1 cellular context compared by ENCODE assay signal in the genomic region with DNA sequence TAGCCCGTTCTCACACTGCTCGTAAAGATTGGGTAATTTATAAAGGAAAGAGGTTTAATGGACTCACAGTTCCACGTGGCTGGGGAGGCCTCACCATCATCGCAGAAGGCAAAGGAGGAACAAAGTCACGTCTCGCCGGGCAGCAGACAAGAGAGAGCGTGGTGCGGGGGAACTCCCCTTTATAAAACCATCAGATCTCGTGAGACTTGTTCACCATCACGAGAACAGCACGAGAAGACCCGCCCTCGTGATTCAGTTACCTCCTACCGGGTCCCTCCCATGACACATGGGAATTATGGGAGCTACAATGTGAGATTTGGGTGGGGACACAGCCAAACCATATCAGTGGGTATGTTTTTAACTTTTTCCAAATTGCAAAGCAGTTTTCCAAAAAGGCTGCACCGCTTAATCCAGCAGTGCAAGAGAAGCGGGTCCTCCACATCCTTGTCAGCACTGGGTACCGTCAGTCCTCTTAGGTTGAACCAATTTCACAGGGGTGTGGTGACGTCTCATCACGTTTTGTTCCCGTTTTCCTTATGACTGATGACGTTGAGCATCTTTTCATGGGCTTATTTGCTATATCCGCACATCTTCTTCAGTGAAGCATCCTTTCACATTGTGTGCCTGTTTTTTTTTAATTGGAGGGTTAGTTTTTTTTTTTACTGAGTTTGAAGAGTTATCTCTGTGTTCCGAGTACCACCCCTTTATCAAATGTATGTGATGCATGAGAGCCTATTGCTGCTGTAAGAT.
TF ChIP-seq lines count a peak whose summit lies in the region.

No MANE protein-coding gene starts in this region.

TF ChIP-seq in IMR-90, 13 proteins besides CTCF, POLR2A, EP300 and RAD21 (continued from another document):
- TF ChIP-seq, protein P1, sequence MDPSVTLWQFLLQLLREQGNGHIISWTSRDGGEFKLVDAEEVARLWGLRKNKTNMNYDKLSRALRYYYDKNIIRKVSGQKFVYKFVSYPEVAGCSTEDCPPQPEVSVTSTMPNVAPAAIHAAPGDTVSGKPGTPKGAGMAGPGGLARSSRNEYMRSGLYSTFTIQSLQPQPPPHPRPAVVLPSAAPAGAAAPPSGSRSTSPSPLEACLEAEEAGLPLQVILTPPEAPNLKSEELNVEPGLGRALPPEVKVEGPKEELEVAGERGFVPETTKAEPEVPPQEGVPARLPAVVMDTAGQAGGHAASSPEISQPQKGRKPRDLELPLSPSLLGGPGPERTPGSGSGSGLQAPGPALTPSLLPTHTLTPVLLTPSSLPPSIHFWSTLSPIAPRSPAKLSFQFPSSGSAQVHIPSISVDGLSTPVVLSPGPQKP (IDR thresholded peaks at IDR 0.05; ENCODE audit: borderline replicate concordance, low read depth, low read length): no peak
- TF ChIP-seq, protein P2, sequence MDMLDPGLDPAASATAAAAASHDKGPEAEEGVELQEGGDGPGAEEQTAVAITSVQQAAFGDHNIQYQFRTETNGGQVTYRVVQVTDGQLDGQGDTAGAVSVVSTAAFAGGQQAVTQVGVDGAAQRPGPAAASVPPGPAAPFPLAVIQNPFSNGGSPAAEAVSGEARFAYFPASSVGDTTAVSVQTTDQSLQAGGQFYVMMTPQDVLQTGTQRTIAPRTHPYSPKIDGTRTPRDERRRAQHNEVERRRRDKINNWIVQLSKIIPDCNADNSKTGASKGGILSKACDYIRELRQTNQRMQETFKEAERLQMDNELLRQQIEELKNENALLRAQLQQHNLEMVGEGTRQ (IDR thresholded peaks at IDR 0.05; ENCODE audit: low read depth, low read length): no peak
- TF ChIP-seq CEBPB (IDR thresholded peaks at IDR 0.05; ENCODE audit: low read depth, low read length): no peak
